Comparison of ENCODE assay signal across 8 cellular contexts in the genomic region with DNA sequence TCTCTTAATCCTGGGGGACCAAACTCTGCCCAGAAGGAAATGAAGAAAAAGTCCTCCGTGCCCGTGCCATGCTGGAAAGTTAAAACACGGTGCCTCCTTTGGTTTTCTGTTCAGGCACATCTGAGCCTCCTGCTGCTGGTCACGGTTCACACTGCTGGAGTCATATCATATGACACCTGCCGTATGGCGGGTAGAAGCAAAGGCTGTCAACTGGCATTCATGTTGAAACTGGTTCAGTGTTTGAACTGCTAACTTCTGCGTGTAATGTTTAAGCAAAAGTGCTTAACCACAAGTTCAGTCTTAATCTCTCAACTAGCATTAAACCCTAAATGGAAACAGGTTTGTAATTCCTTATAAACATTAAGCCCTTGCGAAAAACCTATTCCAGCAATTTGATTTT.
DNase-seq lines count a peak whose midpoint lies in the region; ATAC-seq and TF ChIP-seq lines count a peak whose summit lies in the region.

No MANE protein-coding gene starts in this region.

- no peak overlapping the region for H3K27ac ChIP-seq in effector memory CD4-positive, alpha-beta T cell (ENCODE audit: insufficient read depth, low read length, poor library complexity, severe bottlenecking)
- H3K27ac ChIP-seq in tibial artery = no peak overlapping the region

- TF ChIP-seq CTCF in tibial artery (IDR thresholded peaks at IDR 0.05) = no peak

- peaks cover 34% of the 10 kb centered on the region for H3K4me1 ChIP-seq in effector memory CD4-positive, alpha-beta T cell (ENCODE audit: control insufficient read depth, insufficient read depth, low read length, poor library complexity, severe bottlenecking)
- H3K4me1 ChIP-seq in tibial artery = peaks cover 0 to 22% (median 17%) of the 10 kb centered on the region in 4 donors

- no peak for ATAC-seq in GM19397 (IDR thresholded peaks at IDR 0.05; ENCODE audit: unreplicated experiment)

- intact Hi-C loops in tibial artery (cut with DNase I; ENCODE audit: low total_unique reads) = no loop called here

- H3K4me3 ChIP-seq in effector memory CD4-positive, alpha-beta T cell (ENCODE audit: insufficient read depth, low read depth, low read length, poor library complexity, severe bottlenecking) = no peak overlapping the region
- no peak overlapping the region for H3K4me3 ChIP-seq in tibial artery

- H3K27me3 ChIP-seq in effector memory CD4-positive, alpha-beta T cell (replicated peaks; ENCODE audit: control insufficient read depth, insufficient read depth, low read length, poor library complexity, severe bottlenecking) = no peaks in the 10 kb centered on the region
- H3K27me3 ChIP-seq in tibial artery = no peaks in the 10 kb centered on the region

- H3K9me3 ChIP-seq in effector memory CD4-positive, alpha-beta T cell (ENCODE audit: control insufficient read depth, low read length) = no peaks in the 10 kb centered on the region
- H3K9me3 ChIP-seq in tibial artery = no peaks in the 10 kb centered on the region

- DNase-seq in activated gamma-delta T cell treated with Interleukin-2 at 50 U/mL for 16 hours = peak; percentile 30
- no peak for DNase-seq in activated gamma-delta T cell (lab: John Stamatoyannopoulos, UW)
- peak; percentile 4 for DNase-seq in T-helper 22 cell (ENCODE audit: low read depth)
- DNase-seq in effector memory CD4-positive, alpha-beta T cell = peak in 2 of 3 donors; percentile 7 to 14
- DNase-seq in stimulated activated CD4-positive, alpha-beta T cell treated with anti-CD3 and anti-CD28 coated beads, Interleukin-4, amount 100 ng/mL, for 4 hours = peak; percentile 20 to 26
- no peak for DNase-seq in 8988T
- no peak for DNase-seq in tibial artery

- no peaks in the 10 kb centered on the region for H3K36me3 ChIP-seq in effector memory CD4-positive, alpha-beta T cell (ENCODE audit: control insufficient read depth, insufficient read depth, low read length)
- H3K36me3 ChIP-seq in tibial artery = no peaks in the 10 kb centered on the region

Comparison
In these comparisons a context has a peak if more than half of its experiments do, and no peak if none do; other contexts are left out.
1. DNase-seq: peak in activated gamma-delta T cell treated with Interleukin-2 at 50 U/mL for 16 hours (single experiment), T-helper 22 cell (single experiment), effector memory CD4-positive, alpha-beta T cell (2 of 3) and stimulated activated CD4-positive, alpha-beta T cell treated with anti-CD3 and anti-CD28 coated beads, Interleukin-4, amount 100 ng/mL, for 4 hours (2 of 2); none in activated gamma-delta T cell (single experiment), 8988T (single experiment) and tibial artery (0 of 2).